In genomic region chr5:107005653-107006052, GRCh38 we compare ENCODE assay signal across 17 cellular contexts.
"Had no signal": no experiment of that assay in that cellular context is flagged by ENCODE, and none has a peak within 500 bp of the region (broad histone marks: within the 10 kb centered on the region; RNA-seq: fewer than 3 reads in every experiment).

No MANE protein-coding gene starts in this region.

- H3K4me1 ChIP-seq: esophagus muscularis mucosa, foreskin keratinocyte, gastroesophageal sphincter, heart left ventricle, left lung, lower lobe of right lung had no signal

- H3K9me3 ChIP-seq: esophagus muscularis mucosa, gastroesophageal sphincter, heart left ventricle, left lung, lower lobe of right lung, mucosa of descending colon had no signal

- H3K27me3 ChIP-seq: dorsolateral prefrontal cortex, esophagus muscularis mucosa, foreskin keratinocyte, gastroesophageal sphincter, heart left ventricle, left lung had no signal

- H3K36me3 ChIP-seq: esophagus muscularis mucosa, gastroesophageal sphincter, heart left ventricle, left lung, lower lobe of right lung had no signal

- DNase-seq: dermis blood vessel endothelial cell; dorsolateral prefrontal cortex; effector CD4-positive, alpha-beta T cell; effector memory CD4-positive, alpha-beta T cell; foreskin keratinocyte; heart left ventricle; hippocampal formation; left cardiac atrium; left lung; left ventricle myocardium superior; lower lobe of right lung; mesenchymal stem cell; midbrain; mucosa of descending colon had no signal

- H3K27ac ChIP-seq: coronary artery, dorsolateral prefrontal cortex, esophagus muscularis mucosa, foreskin keratinocyte, gastroesophageal sphincter, heart left ventricle, left lung, lower lobe of right lung had no signal

- H3K4me3 ChIP-seq: coronary artery, dorsolateral prefrontal cortex, esophagus muscularis mucosa, gastroesophageal sphincter, heart left ventricle, left lung, lower lobe of right lung, mucosa of descending colon had no signal

- ATAC-seq: foreskin keratinocyte, gastroesophageal sphincter, heart left ventricle, left cardiac atrium, left ventricle myocardium superior, lower lobe of right lung, mucosa of descending colon had no signal
